ENCODE assay signal across 14 cellular contexts in the genomic region with DNA sequence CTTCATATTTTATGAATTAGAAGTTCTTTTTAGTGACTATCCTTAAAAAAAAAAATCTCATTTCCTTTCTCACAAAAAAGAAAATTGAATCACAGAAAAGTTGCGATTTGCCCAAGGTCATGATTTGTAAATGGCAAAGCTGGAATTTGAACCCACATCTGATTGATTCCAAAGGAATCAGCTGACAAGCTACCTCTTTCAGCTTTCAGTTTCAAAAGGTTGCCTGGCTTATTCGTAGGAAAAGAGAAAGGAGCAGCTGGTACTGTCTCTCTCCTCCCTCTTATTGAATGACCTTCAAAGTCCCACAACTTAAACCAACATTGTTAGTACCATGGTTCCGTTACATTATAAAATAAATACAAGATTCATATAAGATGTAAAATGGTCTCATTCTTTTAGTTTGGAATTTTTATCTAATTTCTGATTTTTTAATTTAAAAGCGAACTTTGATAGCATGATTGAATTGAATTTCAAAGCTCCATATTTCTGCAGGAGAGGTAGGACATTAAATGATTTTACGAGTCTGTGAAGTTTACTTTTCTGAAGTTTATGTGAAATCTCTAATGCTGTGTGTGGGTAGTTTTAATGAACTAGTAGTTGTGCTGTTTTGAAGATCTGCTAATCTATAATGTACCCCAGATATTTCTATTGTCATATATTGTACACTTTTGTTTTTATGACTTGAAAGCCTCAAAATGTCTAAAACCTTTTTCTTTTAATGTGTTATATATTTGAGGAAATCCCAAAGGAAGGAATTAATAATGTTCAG. TPM values are rescaled to one million over a fixed set of nuclear protein-coding genes. Genes with fewer than 3 reads are reported as not detected.
DNase-seq lines count a peak whose midpoint lies in the region; ATAC-seq and TF ChIP-seq lines count a peak whose summit lies in the region.
"Had no signal": no experiment of that assay in that cellular context is flagged by ENCODE, and none has a peak within 500 bp of the region (broad histone marks: within the 10 kb centered on the region; RNA-seq: fewer than 3 reads in every experiment).

No MANE protein-coding gene starts in this region.

- intact Hi-C loops in Panc1 (cut with micrococcal nuclease; ENCODE audit: unreplicated experiment) = no loop called here
- intact Hi-C loops in psoas muscle (cut with DNase I) = no loop called here
- intact Hi-C loops in dorsolateral prefrontal cortex (cut with DNase I) = no loop called here
- intact Hi-C loops in ascending aorta (cut with DNase I) = no loop called here

- TF ChIP-seq CTCF in Panc1 (IDR thresholded peaks at IDR 0.05) (no peak), epithelial cell of esophagus (IDR thresholded peaks at IDR 0.05; ENCODE audit: insufficient read depth, low read depth, low read length, missing control alignments) (no peak), psoas muscle (IDR thresholded peaks at IDR 0.05) (no peak), dorsolateral prefrontal cortex (IDR thresholded peaks at IDR 0.05 in 54 of 56, conservative IDR thresholded peaks at IDR 0.05 in 2 of 56; ENCODE audit: low read depth in 1 of 56, partially characterized antibody in 56 of 56) (no peak), ascending aorta (IDR thresholded peaks at IDR 0.05) (no peak)

- DNase-seq in H4 (ENCODE audit: low spot score) = peak; percentile 37
- DNase-seq in Panc1 (ENCODE audit: low read depth, low spot score) = no peak
- DNase-seq in epithelial cell of esophagus (ENCODE audit: low read depth) = peak; percentile 32
- DNase-seq in psoas muscle = no peak
- no peak for DNase-seq in HEK293T (ENCODE audit: extremely low spot score)
- DNase-seq in dorsolateral prefrontal cortex = no peak
- DNase-seq in KBM-7 = no peak
- DNase-seq in ascending aorta (ENCODE audit: low spot score in 2 of 2) = no peak
- DNase-seq: activated CD4-positive, alpha-beta memory T cell treated with anti-CD3 and anti-CD28 coated beads for 36 hours; activated gamma-delta T cell; CD4-positive, alpha-beta memory T cell; natural killer cell; NCI-H2171 treated with DMSO at 0.1 percent for 48 hours; testis had no signal

- WGBS in psoas muscle, 3 donors = 39 to 45% (median 43%) methylated on average over 5 of the region's 5 CpGs

- H3K9me3 ChIP-seq in Panc1 (ENCODE audit: control insufficient read depth, insufficient read depth, low read depth, low read length) (no peaks in the 10 kb centered on the region), psoas muscle (no peaks in the 10 kb centered on the region), ascending aorta (no peaks in the 10 kb centered on the region)
- H3K9me3 ChIP-seq: testis had no signal

- no peak for ATAC-seq in Panc1
- peak; percentile 53 to 74 (median 72) for ATAC-seq in psoas muscle
- ATAC-seq: natural killer cell had no signal

- BruUV-seq in Panc1 (replicated peaks; lab: Mats Ljungman, UMichigan) = no TSS peak

- H3K27ac ChIP-seq in Panc1 (ENCODE audit: low read length) (peak overlapping the region; percentile 39; the same call in 1 of the 2 replicates), psoas muscle (peak overlapping the region; percentile 26), dorsolateral prefrontal cortex (no peak overlapping the region), ascending aorta (no peak overlapping the region)
- H3K27ac ChIP-seq: testis had no signal

- POLR2A ChIA-PET in Panc1 (lab: Charles Lee) (interaction anchor here (0.6 to 0.7 kb wide), 2 partner anchors 96 to 100 kb away, joined by 3 to 14 read pairs; no protein-coding TSS in a partner anchor), HEK293T (lab: Yijun Ruan, JAX) (no interaction called here)

- CTCF ChIA-PET in Panc1 (lab: Charles Lee) = no interaction called here
- CTCF ChIA-PET in HEK293T (lab: Yijun Ruan, JAX) = no interaction called here

- no peaks in the 10 kb centered on the region; the same call in 1 of the 2 replicates for H3K36me3 ChIP-seq in Panc1 (ENCODE audit: control insufficient read depth, insufficient read depth, low read length)
- H3K36me3 ChIP-seq in psoas muscle (ENCODE audit: insufficient read depth in 1 of 2, low read depth in 1 of 2) = no peaks in the 10 kb centered on the region
- H3K36me3 ChIP-seq in ascending aorta = no peaks in the 10 kb centered on the region

- no peak overlapping the region for H3K4me3 ChIP-seq in Panc1 (ENCODE audit: low read depth in 2 of 2, low read length in 2 of 2)
- H3K4me3 ChIP-seq in epithelial cell of esophagus (ENCODE audit: low read length) = no peak overlapping the region
- H3K4me3 ChIP-seq in psoas muscle = peak overlapping the region; percentile 41
- peak overlapping the region in 1 of 59 donors; percentile 5 for H3K4me3 ChIP-seq in dorsolateral prefrontal cortex
- no peak overlapping the region for H3K4me3 ChIP-seq in ascending aorta
- H3K4me3 ChIP-seq: testis had no signal

- H3K4me1 ChIP-seq in Panc1 (ENCODE audit: control insufficient read depth, insufficient read depth, low read length) (peaks cover 21% of the 10 kb centered on the region; the same call in 1 of the 2 replicates), psoas muscle (peaks cover 30% of the 10 kb centered on the region), ascending aorta (no peaks in the 10 kb centered on the region)
- H3K4me1 ChIP-seq: testis had no signal

- in situ Hi-C loops in Panc1 (cut with HindIII; ENCODE audit: low pct_unique_long_range_greater_than_20kb, low sequenced_read_pairs) = no loop called here
- in situ Hi-C loops in KBM-7 (cut with MboI; ENCODE audit: low pct_unique_long_range_greater_than_20kb, low sequenced_read_pairs) = no loop called here

- H3K27me3 ChIP-seq in Panc1 (ENCODE audit: control insufficient read depth, insufficient read depth, low read length) (no peaks in the 10 kb centered on the region), psoas muscle (ENCODE audit: insufficient read depth in 3 of 3, low read length in 2 of 3) (no peaks in the 10 kb centered on the region), dorsolateral prefrontal cortex (no peaks in the 10 kb centered on the region), ascending aorta (no peaks in the 10 kb centered on the region)
- H3K27me3 ChIP-seq: testis had no signal

TF ChIP-seq in HEK293T, 16 proteins besides CTCF, POLR2A, EP300 and RAD21:
- no peak for TF ChIP-seq HDGF (IDR thresholded peaks at IDR 0.05; ENCODE audit: borderline replicate concordance)
- TF ChIP-seq TARDBP (IDR thresholded peaks at IDR 0.05) = no peak
- TF ChIP-seq ELF4 (IDR thresholded peaks at IDR 0.05) = no peak
- no peak for TF ChIP-seq NFRKB (IDR thresholded peaks at IDR 0.05)
- TF ChIP-seq, protein P1, sequence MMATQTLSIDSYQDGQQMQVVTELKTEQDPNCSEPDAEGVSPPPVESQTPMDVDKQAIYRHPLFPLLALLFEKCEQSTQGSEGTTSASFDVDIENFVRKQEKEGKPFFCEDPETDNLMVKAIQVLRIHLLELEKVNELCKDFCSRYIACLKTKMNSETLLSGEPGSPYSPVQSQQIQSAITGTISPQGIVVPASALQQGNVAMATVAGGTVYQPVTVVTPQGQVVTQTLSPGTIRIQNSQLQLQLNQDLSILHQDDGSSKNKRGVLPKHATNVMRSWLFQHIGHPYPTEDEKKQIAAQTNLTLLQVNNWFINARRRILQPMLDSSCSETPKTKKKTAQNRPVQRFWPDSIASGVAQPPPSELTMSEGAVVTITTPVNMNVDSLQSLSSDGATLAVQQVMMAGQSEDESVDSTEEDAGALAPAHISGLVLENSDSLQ (IDR thresholded peaks at IDR 0.05) = no peak
- TF ChIP-seq LEF1 (IDR thresholded peaks at IDR 0.05; ENCODE audit: borderline replicate concordance) = no peak
- no peak for TF ChIP-seq BHLHE40 (IDR thresholded peaks at IDR 0.05; ENCODE audit: borderline replicate concordance)

RNA-seq across cellular contexts. Expression of a gene that starts 18.5 kb away (rescaled TPM):
- not detected in 2 replicates for total RNA-seq in H4 (2014; rRNA removed; shearing (Covaris generic))
- total RNA-seq in Panc1 (2021; ENCODE audit: unreplicated experiment) (not detected), psoas muscle (not detected), dorsolateral prefrontal cortex (10 to 100 TPM in 31 of 120 experiments, 1 to 10 TPM in 89; 1.7 to 19.8 (median 7.8) TPM), ascending aorta (not detected)
- polyA plus RNA-seq in Panc1 (2012; ENCODE audit: insufficient read length) = not detected
- under 1 TPM in 1 of 3 donors, not detected in 2; 0.08 TPM for polyA plus RNA-seq in psoas muscle
- total RNA-seq: activated CD4-positive, alpha-beta memory T cell treated with anti-CD3 and anti-CD28 coated beads for 36 hours; CD4-positive, alpha-beta memory T cell; natural killer cell; testis had no signal

Comparison
In these comparisons a context has a peak if more than half of its experiments do, and no peak if none do; other contexts are left out.
1. DNase-seq: peak in H4 (single experiment) and epithelial cell of esophagus (single experiment); none in Panc1 (single experiment), psoas muscle (0 of 2), HEK293T (single experiment), dorsolateral prefrontal cortex (0 of 10), KBM-7 (single experiment) and ascending aorta (0 of 2).
2. H3K27ac ChIP-seq: peak in Panc1 (single experiment) and psoas muscle (single experiment); none in dorsolateral prefrontal cortex (0 of 59) and ascending aorta (0 of 2).